20 cellular contexts compared by ENCODE assay signal in the genomic region with DNA sequence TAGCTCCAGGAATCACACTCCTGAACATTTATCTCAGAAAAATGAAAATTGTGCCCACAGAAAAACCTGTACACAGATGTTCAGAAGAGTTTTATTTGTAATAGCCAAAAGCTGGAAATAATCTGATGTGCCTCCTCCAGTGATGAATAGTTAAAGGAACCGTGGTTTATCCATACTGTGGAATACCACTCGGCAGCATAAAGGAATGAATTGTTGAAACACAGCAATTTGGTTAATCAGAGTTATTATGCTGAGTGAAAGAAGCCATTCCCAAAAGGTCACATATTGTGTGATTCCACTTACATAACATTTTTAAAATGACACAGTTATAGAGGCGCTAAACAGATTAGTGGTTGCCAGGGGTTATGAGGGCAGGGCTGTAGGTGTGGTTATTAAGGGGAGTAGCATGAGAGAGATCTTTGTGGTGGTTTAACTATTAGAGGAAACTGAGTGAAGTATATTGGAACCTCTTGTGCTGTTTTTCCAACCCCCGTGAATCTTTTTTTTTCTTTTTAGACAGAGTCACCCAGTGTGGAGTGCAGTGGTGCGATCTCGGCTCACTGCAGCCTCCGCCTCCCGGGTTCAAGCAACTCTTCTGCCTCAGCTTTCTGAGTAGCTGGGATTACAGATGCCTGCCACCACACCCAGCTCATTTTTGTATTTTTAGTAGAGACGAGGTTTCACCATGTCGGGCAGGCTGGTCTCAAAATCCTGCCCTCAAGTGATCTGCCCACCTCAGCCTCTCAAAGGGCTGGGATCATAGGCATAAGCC. TPM values are rescaled to one million over a fixed set of nuclear protein-coding genes. Genes with fewer than 3 reads are reported as not detected.
DNase-seq lines count a peak whose midpoint lies in the region; ATAC-seq and TF ChIP-seq lines count a peak whose summit lies in the region.
"Had no signal": no experiment of that assay in that cellular context is flagged by ENCODE, and none has a peak within 500 bp of the region (broad histone marks: within the 10 kb centered on the region; RNA-seq: fewer than 3 reads in every experiment).

No MANE protein-coding gene starts in this region.

- TF ChIP-seq CTCF in heart left ventricle (IDR thresholded peaks at IDR 0.05) (no peak), right atrium auricular region (IDR thresholded peaks at IDR 0.05) (no peak)

- H3K27ac ChIP-seq in heart left ventricle (no peak overlapping the region), right atrium auricular region (no peak overlapping the region), right cardiac atrium (ENCODE audit: low read length) (no peak overlapping the region)
- H3K27ac ChIP-seq: C4-2B, GM23248 had no signal

- no peaks in the 10 kb centered on the region for H3K27me3 Mint-ChIP-seq in activated T-cell treated with anti-CD3 and anti-CD28 coated beads, Interleukin-2, amount 50 U/mL, for 72 hours (ENCODE audit: low read depth)

- H3K36me3 Mint-ChIP-seq in activated T-cell treated with anti-CD3 and anti-CD28 coated beads, Interleukin-2, amount 50 U/mL, for 72 hours (ENCODE audit: insufficient read depth in 2 of 2): peaks cover 5 to 27% of the 10 kb centered on the region in 2 donors

- TF ChIP-seq POLR2A in heart left ventricle (IDR thresholded peaks at IDR 0.05): no peak

- WGBS in heart left ventricle, 4 donors: 72 to 86% (median 80%) methylated on average over 10 of the region's 10 CpGs
- 66% methylated on average over 10 of the region's 10 CpGs for WGBS in right cardiac atrium

- peak in 3 of 4 donors; percentile 41 to 70 (median 42) for ATAC-seq in heart left ventricle
- ATAC-seq in right cardiac atrium: peak; percentile 75 to 76
- ATAC-seq in HG02678 (IDR thresholded peaks at IDR 0.05; ENCODE audit: unreplicated experiment): no peak
- ATAC-seq in activated T-cell treated with anti-CD3 and anti-CD28 coated beads, Interleukin-2, amount 50 U/mL, for 72 hours (replicated peaks in 1 of 2): no peak
- ATAC-seq: GM12878 had no signal

- no peak for DNase-seq in heart left ventricle
- no peak for DNase-seq in right atrium auricular region (ENCODE audit: low spot score)
- DNase-seq in right cardiac atrium: peak in 1 of 3 donors; percentile 34
- DNase-seq in activated T-cell treated with anti-CD3 and anti-CD28 coated beads, Interleukin-2, amount 50 U/mL, for 72 hours: no peak
- no peak for DNase-seq in NCI-H2196 (lab: John Stamatoyannopoulos, UW; ENCODE audit: unreplicated experiment)
- DNase-seq: DMS 273 treated with DMSO at 0.1 percent for 48 hours, GDM1, GM23248, KBM-7, NCI-H1048, NCI-H2081 treated with DMSO at 0.1 percent for 48 hours, NCI-H226, NCI-H524 treated with DMSO at 0.1 percent for 48 hours, SIG-M5 had no signal

- H3K9me3 Mint-ChIP-seq in activated T-cell treated with anti-CD3 and anti-CD28 coated beads, Interleukin-2, amount 50 U/mL, for 72 hours: no peaks in the 10 kb centered on the region

- H3K27ac Mint-ChIP-seq in activated T-cell treated with anti-CD3 and anti-CD28 coated beads, Interleukin-2, amount 50 U/mL, for 72 hours: no peak overlapping the region

- H3K9ac ChIP-seq in endocrine pancreas (ENCODE audit: control insufficient read depth, insufficient read depth, low read length): peak overlapping the region; percentile 14
- H3K9ac ChIP-seq: GM23248 had no signal

- H3K4me3 Mint-ChIP-seq in activated T-cell treated with anti-CD3 and anti-CD28 coated beads, Interleukin-2, amount 50 U/mL, for 72 hours: no peak overlapping the region

- peaks cover 0 to 17% (median 5%) of the 10 kb centered on the region in 12 donors for H3K4me1 ChIP-seq in heart left ventricle
- peaks cover 0 to 27% of the 10 kb centered on the region in 2 donors for H3K4me1 ChIP-seq in right atrium auricular region
- peaks cover 5% of the 10 kb centered on the region for H3K4me1 ChIP-seq in endocrine pancreas (ENCODE audit: control insufficient read depth, insufficient read depth, low read length)
- no peaks in the 10 kb centered on the region for H3K4me1 ChIP-seq in right cardiac atrium (ENCODE audit: control insufficient read depth, insufficient read depth, low read length)

- peaks cover 2 to 90% (median 54%) of the 10 kb centered on the region in 9 donors for H3K36me3 ChIP-seq in heart left ventricle
- H3K36me3 ChIP-seq in right atrium auricular region: peaks cover 5% of the 10 kb centered on the region
- H3K36me3 ChIP-seq in endocrine pancreas (ENCODE audit: control insufficient read depth, insufficient read depth, low read length): no peaks in the 10 kb centered on the region

- no peaks in the 10 kb centered on the region for H3K9me3 ChIP-seq in heart left ventricle
- H3K9me3 ChIP-seq in right atrium auricular region: no peaks in the 10 kb centered on the region
- no peaks in the 10 kb centered on the region for H3K9me3 ChIP-seq in endocrine pancreas (ENCODE audit: control insufficient read depth, low read length)
- no peaks in the 10 kb centered on the region for H3K9me3 ChIP-seq in right cardiac atrium (ENCODE audit: control insufficient read depth, low read length)

- no peaks in the 10 kb centered on the region for H3K4me1 Mint-ChIP-seq in activated T-cell treated with anti-CD3 and anti-CD28 coated beads, Interleukin-2, amount 50 U/mL, for 72 hours (ENCODE audit: low read depth)

- H3K27me3 ChIP-seq in heart left ventricle (no peaks in the 10 kb centered on the region), right atrium auricular region (no peaks in the 10 kb centered on the region), endocrine pancreas (ENCODE audit: control insufficient read depth, insufficient read depth, low read length) (no peaks in the 10 kb centered on the region), right cardiac atrium (ENCODE audit: control insufficient read depth, insufficient read depth) (no peaks in the 10 kb centered on the region)

- intact Hi-C loops in heart left ventricle (cut with DNase I): no loop called here
- intact Hi-C loops in right cardiac atrium (cut with DNase I): no loop called here

- no peak overlapping the region for H3K4me3 ChIP-seq in heart left ventricle
- H3K4me3 ChIP-seq in right atrium auricular region: no peak overlapping the region
- peak overlapping the region; percentile 12 for H3K4me3 ChIP-seq in endocrine pancreas (ENCODE audit: control insufficient read depth, insufficient read depth, low read length)
- H3K4me3 ChIP-seq in right cardiac atrium (ENCODE audit: low read length): no peak overlapping the region
- H3K4me3 ChIP-seq: GM12878, GM23248 had no signal

RNA-seq across cellular contexts. Expression of gene PSMF1, which starts 26.2 kb away (rescaled TPM):
- total RNA-seq in heart left ventricle (100 to 1,000 TPM; 116 to 184 (median 141) TPM), right atrium auricular region (100 to 1,000 TPM in 1 of 2 donors, 10 to 100 TPM in 1; 88.6 to 116 TPM), right cardiac atrium (100 to 1,000 TPM; 113 to 128 (median 117) TPM)
- polyA plus RNA-seq in heart left ventricle (10 to 100 TPM; 24.6 to 88.2 TPM), right cardiac atrium (49.1 TPM)
- total RNA-seq in activated T-cell treated with anti-CD3 and anti-CD28 coated beads, Interleukin-2, amount 50 U/mL, for 72 hours: 100 to 1,000 TPM; 168 to 185 TPM

RNA-seq across cellular contexts. Expression of gene TMEM74B, which starts 40.2 kb away (rescaled TPM):
- total RNA-seq in heart left ventricle (1 to 10 TPM in 8 of 9 donors, under 1 TPM in 1; 0.69 to 5.6 (median 1.9) TPM), right atrium auricular region (1 to 10 TPM in 1 of 2 donors, under 1 TPM in 1; 0.83 to 4.6 TPM), right cardiac atrium (1 to 10 TPM; 4.0 to 7.2 (median 4.7) TPM)
- polyA plus RNA-seq in heart left ventricle (1 to 10 TPM in 1 of 2 donors, under 1 TPM in 1; 0.55 to 6.6 TPM), right cardiac atrium (7.8 TPM)
- 1 to 10 TPM in 1 of 2 donors, under 1 TPM in 1; 0.60 to 1.5 TPM for total RNA-seq in activated T-cell treated with anti-CD3 and anti-CD28 coated beads, Interleukin-2, amount 50 U/mL, for 72 hours
- total RNA-seq: A673, GM12878, OCI-LY7 had no signal

RNA-seq across cellular contexts. Expression of gene C20orf202, which starts 58.7 kb away (rescaled TPM):
- total RNA-seq in heart left ventricle (under 1 TPM in 8 of 9 donors, not detected in 1; 0.25 to 0.47 (median 0.32) TPM), right atrium auricular region (under 1 TPM in 1 of 2 donors, not detected in 1; 0.20 TPM), right cardiac atrium (under 1 TPM; 0.15 to 0.31 (median 0.27) TPM)
- polyA plus RNA-seq in heart left ventricle (under 1 TPM; 0.21 to 0.46 TPM), right cardiac atrium (0.27 TPM)
- under 1 TPM in 1 of 2 donors, not detected in 1; 0.19 TPM for total RNA-seq in activated T-cell treated with anti-CD3 and anti-CD28 coated beads, Interleukin-2, amount 50 U/mL, for 72 hours
- total RNA-seq: A673, GM12878, GM23248, OCI-LY7 had no signal
- polyA plus RNA-seq: GM23248 had no signal

Comparison
In these comparisons a context has a peak if more than half of its experiments do, and no peak if none do; other contexts are left out.
1. ATAC-seq: peak in heart left ventricle (3 of 4) and right cardiac atrium (2 of 2); none in HG02678 (single experiment) and activated T-cell treated with anti-CD3 and anti-CD28 coated beads, Interleukin-2, amount 50 U/mL, for 72 hours (0 of 2).